ENCODE assay signal across 8 cellular contexts in genomic region chr3:183515968-183516851, GRCh38. TPM values are rescaled to one million over a fixed set of nuclear protein-coding genes. Genes with fewer than 3 reads are reported as not detected.
A peak's percentile ranks its signal among the peaks of the same experiment; 100 is the strongest.
DNase-seq lines count a peak whose midpoint lies in the region; ATAC-seq and TF ChIP-seq lines count a peak whose summit lies in the region.

No MANE protein-coding gene starts in this region.

- H3K4me1 ChIP-seq in OCI-LY3 (ENCODE audit: low read length): peaks cover 36% of the 10 kb centered on the region
- no peaks in the 10 kb centered on the region for H3K4me1 ChIP-seq in SK-N-SH (ENCODE audit: control insufficient read depth in 1 of 2, insufficient read depth in 2 of 2, low read depth in 1 of 2, low read length in 1 of 2)

- H3K27me3 ChIP-seq in OCI-LY3 (ENCODE audit: low read depth, low read length) (no peaks in the 10 kb centered on the region), SK-N-SH (ENCODE audit: insufficient read depth) (peaks cover 15% of the 10 kb centered on the region)

- CTCF ChIA-PET in SK-N-SH (lab: Yijun Ruan, JAX): interaction anchor here (1.3 kb wide), 1 partner anchor 251 kb away, joined by 4 read pairs; no protein-coding TSS in a partner anchor

- H3K9ac ChIP-seq in OCI-LY3 (ENCODE audit: low read length) (no peak overlapping the region), SK-N-SH (no peak overlapping the region)

- H3K27ac ChIP-seq in OCI-LY3 (ENCODE audit: low read length): peak overlapping the region; percentile 28
- no peak overlapping the region for H3K27ac ChIP-seq in SK-N-SH (ENCODE audit: low read depth in 2 of 2, low read length in 1 of 2)

- H3K9me3 Mint-ChIP-seq in activated naive CD4-positive, alpha-beta T cell treated with anti-CD3 and anti-CD28 coated beads, Interleukin-2, amount 50 U/mL, for 72 hours: peaks cover 0 to 4% of the 10 kb centered on the region in 2 donors

- H3K9me3 ChIP-seq in OCI-LY3 (ENCODE audit: insufficient read depth, low read length) (peaks cover 12% of the 10 kb centered on the region; the same call in 1 of the 2 replicates), SK-N-SH (no peaks in the 10 kb centered on the region)

- H3K4me2 ChIP-seq in OCI-LY3 (ENCODE audit: low read length) (peak overlapping the region; percentile 1; the same call in 1 of the 2 replicates), SK-N-SH (no peak overlapping the region)

- WGBS in SK-N-SH (ENCODE audit: low lambda C conversion rate): 64% methylated on average over 9 of the region's 9 CpGs

- H3K27ac Mint-ChIP-seq in activated naive CD4-positive, alpha-beta T cell treated with anti-CD3 and anti-CD28 coated beads, Interleukin-2, amount 50 U/mL, for 72 hours: peak overlapping the region; percentile 31 to 79

- H3K36me3 ChIP-seq in OCI-LY3 (replicated peaks; ENCODE audit: low read depth, low read length) (peaks cover 45% of the 10 kb centered on the region), SK-N-SH (replicated peaks in 1 of 2; ENCODE audit: control insufficient read depth in 1 of 2, insufficient read depth in 2 of 2, low read length in 1 of 2) (no peaks in the 10 kb centered on the region)

- H3K36me3 Mint-ChIP-seq in activated naive CD4-positive, alpha-beta T cell treated with anti-CD3 and anti-CD28 coated beads, Interleukin-2, amount 50 U/mL, for 72 hours: peaks cover 4 to 41% of the 10 kb centered on the region in 2 donors

- DNase-seq in activated naive CD4-positive, alpha-beta T cell treated with anti-CD3 and anti-CD28 coated beads, Interleukin-2, amount 50 U/mL, for 72 hours (ENCODE audit: low spot score in 2 of 2): peak in 1 of 2 donors; percentile 65
- peak; percentile 37 for DNase-seq in stimulated activated CD8-positive, alpha-beta memory T cell treated with anti-CD3 and anti-CD28 coated beads, Interleukin-12 subunit alpha, Interleukin-12 subunit beta, amount 100 ng/mL, for 4 hours (ENCODE audit: low read depth)
- DNase-seq in cortex of kidney (lab: John Stamatoyannopoulos, UW) (no peak), T1000 (lab: John Stamatoyannopoulos, UW) (no peak), SK-N-SH (no peak)

- H2AFZ ChIP-seq in OCI-LY3 (ENCODE audit: low read depth, low read length) (no peak overlapping the region), SK-N-SH (ENCODE audit: low read depth) (no peak overlapping the region)

- peaks cover 56% of the 10 kb centered on the region for H4K20me1 ChIP-seq in OCI-LY3 (ENCODE audit: insufficient read depth, low read length)
- no peaks in the 10 kb centered on the region for H4K20me1 ChIP-seq in SK-N-SH (ENCODE audit: insufficient read depth)

- TF ChIP-seq CTCF in GM12873 (IDR thresholded peaks at IDR 0.05; ENCODE audit: insufficient read depth, low read depth, low read length, missing control alignments): peak; percentile 22
- no peak for TF ChIP-seq CTCF in OCI-LY3 (IDR thresholded peaks at IDR 0.05; ENCODE audit: low read depth, low read length)
- TF ChIP-seq CTCF in SK-N-SH (IDR thresholded peaks at IDR 0.05): no peak

- POLR2A ChIA-PET in SK-N-SH (lab: Yijun Ruan, JAX): no interaction called here

- peak; percentile 68 for ATAC-seq in HG02588 (IDR thresholded peaks at IDR 0.05; ENCODE audit: unreplicated experiment)
- ATAC-seq in activated naive CD4-positive, alpha-beta T cell treated with anti-CD3 and anti-CD28 coated beads, Interleukin-2, amount 50 U/mL, for 72 hours: peak; percentile 79 to 84

- TF ChIP-seq EP300 in SK-N-SH (IDR thresholded peaks at IDR 0.05; ENCODE audit: borderline replicate concordance in 1 of 2, low read depth in 1 of 2, low read length in 1 of 2): no peak

- no peaks in the 10 kb centered on the region for H3F3A ChIP-seq in SK-N-SH (replicated peaks; ENCODE audit: insufficient read depth)

- H3K9me2 ChIP-seq in SK-N-SH: no peaks in the 10 kb centered on the region

- H3K79me2 ChIP-seq in OCI-LY3 (ENCODE audit: low read length) (peaks cover 32% of the 10 kb centered on the region), SK-N-SH (ENCODE audit: insufficient read depth) (no peaks in the 10 kb centered on the region)

- no peak for TF ChIP-seq RAD21 in SK-N-SH (IDR thresholded peaks at IDR 0.05; ENCODE audit: low read length)

- no peak overlapping the region for H3K4me3 ChIP-seq in OCI-LY3 (ENCODE audit: low read length)
- H3K4me3 ChIP-seq in SK-N-SH (ENCODE audit: low read depth in 2 of 2, low read length in 1 of 2): no peak overlapping the region

TF ChIP-seq in SK-N-SH, 30 proteins besides CTCF, POLR2A, EP300 and RAD21:
- no peak for TF ChIP-seq RXRA (IDR thresholded peaks at IDR 0.05; ENCODE audit: borderline replicate concordance, low read depth)
- TF ChIP-seq TEAD4 (IDR thresholded peaks at IDR 0.05; ENCODE audit: borderline replicate concordance, insufficient read depth): no peak
- TF ChIP-seq RFX5 (IDR thresholded peaks at IDR 0.05; ENCODE audit: low read length): no peak
- TF ChIP-seq USF2 (IDR thresholded peaks at IDR 0.05; ENCODE audit: borderline replicate concordance, low read depth, low read length): no peak
- no peak for TF ChIP-seq PBX3 (IDR thresholded peaks at IDR 0.05)
- no peak for TF ChIP-seq USF1 (IDR thresholded peaks at IDR 0.05; ENCODE audit: borderline replicate concordance, low read depth)
- no peak for TF ChIP-seq FOXM1 (IDR thresholded peaks at IDR 0.05; ENCODE audit: low read depth)
- TF ChIP-seq MXI1 (IDR thresholded peaks at IDR 0.05; ENCODE audit: low read depth, low read length): no peak
- TF ChIP-seq ELF1 (IDR thresholded peaks at IDR 0.05): no peak
- TF ChIP-seq POLR2AphosphoS5 (IDR thresholded peaks at IDR 0.05; ENCODE audit: low read depth, low read length): no peak
- no peak for TF ChIP-seq TAF1 (IDR thresholded peaks at IDR 0.05; ENCODE audit: borderline replicate concordance, low read depth, low read length)
- TF ChIP-seq SIN3A (IDR thresholded peaks at IDR 0.05; ENCODE audit: borderline replicate concordance, low read depth, low read length): no peak
- TF ChIP-seq JUND (IDR thresholded peaks at IDR 0.05): no peak
- no peak for TF ChIP-seq FOXJ3 (CRISPR knock-in tag; IDR thresholded peaks at IDR 0.05)
- no peak for TF ChIP-seq MAX (IDR thresholded peaks at IDR 0.05; ENCODE audit: low read depth)
- no peak for TF ChIP-seq YY1 (IDR thresholded peaks at IDR 0.05; ENCODE audit: low read depth)

RNA-seq across cellular contexts. Expression of gene KLHL6, which starts 39.3 kb away (rescaled TPM):
- 10 to 100 TPM; 47.0 to 72.9 TPM for total RNA-seq in activated naive CD4-positive, alpha-beta T cell treated with anti-CD3 and anti-CD28 coated beads, Interleukin-2, amount 50 U/mL, for 72 hours
- polyA plus RNA-seq in SK-N-SH (2012; rRNA removed): not detected in 2 replicates
- not detected in 2 replicates for polyA plus RNA-seq in SK-N-SH (2012; cell fraction: cytosol; rRNA removed)
- not detected in 2 replicates for polyA plus RNA-seq in SK-N-SH (2012; cell fraction: nucleus; rRNA removed)
